Comparison of ENCODE assay signal across 18 cellular contexts in the genomic region with DNA sequence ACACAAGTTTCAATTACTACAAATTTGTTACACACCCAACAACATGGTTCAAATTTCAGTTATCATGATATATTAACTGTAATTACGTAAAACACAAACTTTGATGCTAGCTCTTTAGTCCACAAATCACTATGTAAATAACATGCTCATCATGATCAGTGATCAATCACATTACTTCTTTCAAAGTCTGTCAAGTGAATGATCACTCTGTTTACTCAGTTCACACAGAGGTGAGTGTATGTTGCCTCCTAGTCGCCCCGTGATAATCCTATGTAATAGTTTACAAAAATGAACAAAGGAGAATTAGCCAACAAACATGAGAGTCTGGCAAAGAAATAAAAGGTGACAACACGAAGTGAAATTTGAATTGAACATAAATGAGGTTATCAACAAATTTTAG. TPM values are rescaled to one million over a fixed set of nuclear protein-coding genes. Genes with fewer than 3 reads are reported as not detected.
DNase-seq lines count a peak whose midpoint lies in the region; ATAC-seq, FAIRE-seq and TF ChIP-seq lines count a peak whose summit lies in the region.
"Had no signal": no experiment of that assay in that cellular context is flagged by ENCODE, and none has a peak within 500 bp of the region (broad histone marks: within the 10 kb centered on the region; RNA-seq: fewer than 3 reads in every experiment).

No MANE protein-coding gene starts in this region.

- peaks cover 20% of the 10 kb centered on the region for H3K36me3 ChIP-seq in CD4-positive, CD25-positive, alpha-beta regulatory T cell (ENCODE audit: control insufficient read depth, insufficient read depth, low read length)
- H3K36me3 ChIP-seq: HAP-1 had no signal

- FAIRE-seq in H54 (lab: Jason Lieb, UNC) (peak; percentile 76), frontal cortex (lab: Jason Lieb, UNC) (no peak)
- FAIRE-seq: G401.6, GM12891 had no signal

- no peak overlapping the region for H3K4me3 ChIP-seq in CD4-positive, CD25-positive, alpha-beta regulatory T cell (ENCODE audit: low read depth, low read length)
- H3K4me3 ChIP-seq: BLaER1 treated with 17β-estradiol and CSF1 and Interleukin-3, amounts not matched to agents 10 nM and 100 nM; HAP-1 had no signal

- H3K9me3 Mint-ChIP-seq in CD4-positive, CD25-positive, alpha-beta regulatory T cell = no peaks in the 10 kb centered on the region
- H3K9me3 Mint-ChIP-seq: CD4-positive, alpha-beta memory T cell; IgD-negative memory B cell had no signal

- H3K27ac ChIP-seq in CD4-positive, CD25-positive, alpha-beta regulatory T cell (ENCODE audit: insufficient read depth, low read length, poor library complexity, severe bottlenecking) = no peak overlapping the region
- H3K27ac ChIP-seq: BLaER1 treated with 17β-estradiol and CSF1 and Interleukin-3, amounts not matched to agents 10 nM and 100 nM had no signal

- H3K36me3 Mint-ChIP-seq in CD4-positive, CD25-positive, alpha-beta regulatory T cell = peaks cover 27% of the 10 kb centered on the region
- peaks cover 4% of the 10 kb centered on the region for H3K36me3 Mint-ChIP-seq in T-helper 17 cell (ENCODE audit: low read depth)

- peaks cover 42% of the 10 kb centered on the region for H3K4me1 ChIP-seq in CD4-positive, CD25-positive, alpha-beta regulatory T cell (ENCODE audit: control insufficient read depth, insufficient read depth, low read length, poor library complexity, severe bottlenecking)

- no peak for DNase-seq in CD4-positive, CD25-positive, alpha-beta regulatory T cell
- no peak for DNase-seq in H54 (ENCODE audit: insufficient read length, low spot score)
- peak; percentile 48 for DNase-seq in NCI-H146 (lab: John Stamatoyannopoulos, UW)
- no peak for DNase-seq in T-helper 17 cell
- DNase-seq in cerebellum (ENCODE audit: low spot score) = no peak
- DNase-seq in DMS79 (lab: John Stamatoyannopoulos, UW) = no peak
- no peak for DNase-seq in frontal cortex (ENCODE audit: low spot score in 2 of 2)
- DNase-seq: ACHN; CD4-positive, alpha-beta memory T cell; DMS79 treated with DMSO at 0.1 percent for 48 hours; EL; GOT3 had no signal

- H3K4me1 Mint-ChIP-seq in CD4-positive, CD25-positive, alpha-beta regulatory T cell = peaks cover 42 to 62% (median 55%) of the 10 kb centered on the region in 4 donors
- H3K4me1 Mint-ChIP-seq in T-helper 17 cell = peaks cover 33% of the 10 kb centered on the region

- no peaks in the 10 kb centered on the region for H3K27me3 Mint-ChIP-seq in CD4-positive, CD25-positive, alpha-beta regulatory T cell
- H3K27me3 Mint-ChIP-seq in T-helper 17 cell = no peaks in the 10 kb centered on the region
- H3K27me3 Mint-ChIP-seq: CD4-positive, alpha-beta memory T cell; IgD-negative memory B cell had no signal

- H3K27ac Mint-ChIP-seq in CD4-positive, CD25-positive, alpha-beta regulatory T cell = peak overlapping the region; percentile 51 to 90 (median 74)
- H3K27ac Mint-ChIP-seq in T-helper 17 cell = peak overlapping the region; percentile 37
- H3K27ac Mint-ChIP-seq: IgD-negative memory B cell had no signal

- no peak for TF ChIP-seq POLR2A in H54 (IDR thresholded peaks at IDR 0.05; ENCODE audit: low read depth, low read length)

- H3K27me3 ChIP-seq in CD4-positive, CD25-positive, alpha-beta regulatory T cell (ENCODE audit: control insufficient read depth, insufficient read depth, low read length) = no peaks in the 10 kb centered on the region
- H3K27me3 ChIP-seq: BLaER1 treated with 17β-estradiol and CSF1 and Interleukin-3, amounts not matched to agents 10 nM and 100 nM had no signal

- no peak for ATAC-seq in CD4-positive, CD25-positive, alpha-beta regulatory T cell (ENCODE audit: low read depth in 2 of 2)
- ATAC-seq in T-helper 17 cell (no peak), HG02610 (IDR thresholded peaks at IDR 0.05; ENCODE audit: unreplicated experiment) (no peak)

- H3K4me3 Mint-ChIP-seq in CD4-positive, CD25-positive, alpha-beta regulatory T cell = peak overlapping the region in 2 of 4 donors; percentile 1 to 6
- no peak overlapping the region for H3K4me3 Mint-ChIP-seq in T-helper 17 cell
- H3K4me3 Mint-ChIP-seq: CD4-positive, alpha-beta memory T cell; IgD-negative memory B cell had no signal

- H3K9me3 ChIP-seq in CD4-positive, CD25-positive, alpha-beta regulatory T cell (ENCODE audit: control insufficient read depth in 2 of 2, low read length in 2 of 2) = no peaks in the 10 kb centered on the region
- H3K9me3 ChIP-seq in T-helper 17 cell (ENCODE audit: control insufficient read depth, low read length, poor library complexity, severe bottlenecking) = no peaks in the 10 kb centered on the region
- H3K9me3 ChIP-seq: BLaER1 treated with 17β-estradiol and CSF1 and Interleukin-3, amounts not matched to agents 10 nM and 100 nM; HAP-1 had no signal

RNA-seq across cellular contexts. Expression of a gene that starts 14.3 kb away (rescaled TPM):
- 38.5 TPM for total RNA-seq in CD4-positive, CD25-positive, alpha-beta regulatory T cell
- polyA plus RNA-seq in CD4-positive, CD25-positive, alpha-beta regulatory T cell = 10 to 100 TPM; 11.0 to 17.6 (median 15.6) TPM
- total RNA-seq in T-helper 17 cell (10 to 100 TPM; 25.8 to 40.4 TPM), cerebellum (48.5 TPM), frontal cortex (93.3 TPM)
